ENCODE assay signal across 8 cellular contexts in the genomic region with DNA sequence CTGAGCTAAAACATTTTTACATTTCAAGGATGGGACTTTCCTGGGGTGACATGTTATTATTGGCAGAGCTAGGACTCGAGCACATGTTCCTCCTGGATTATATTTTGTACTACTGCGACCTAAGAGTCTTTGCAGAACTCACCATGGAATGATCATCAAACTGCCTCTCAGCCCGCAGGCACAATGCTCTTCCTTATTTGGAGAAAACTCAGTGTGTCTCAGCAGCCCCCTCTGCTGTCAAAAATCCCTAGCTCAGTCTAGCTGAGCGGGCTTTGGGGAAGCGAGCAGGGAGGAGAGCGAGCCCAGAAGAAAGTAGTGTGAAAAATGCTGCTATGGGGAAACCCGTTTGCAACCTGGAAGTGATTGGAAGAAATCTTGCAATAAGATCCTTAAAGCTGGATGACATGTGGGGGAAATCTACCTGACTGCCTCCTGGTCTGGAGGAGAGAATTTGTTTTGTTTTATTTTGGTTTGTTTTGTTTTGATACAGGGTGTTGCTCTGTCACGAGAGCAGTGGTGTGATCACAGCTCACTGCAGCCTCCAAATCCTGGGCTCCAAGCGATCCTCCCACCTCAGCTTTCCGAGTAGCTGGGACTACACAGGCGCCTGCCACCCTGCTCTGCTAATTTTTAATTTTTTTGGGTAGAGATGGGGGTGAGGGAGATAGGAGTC.
DNase-seq lines count a peak whose midpoint lies in the region; ATAC-seq and TF ChIP-seq lines count a peak whose summit lies in the region.

No MANE protein-coding gene starts in this region.

- H3K27ac Mint-ChIP-seq in activated CD4-positive, alpha-beta T cell treated with anti-CD3 and anti-CD28 coated beads, Interleukin-2, amount 10 ng/mL, durations not matched to agents 7 days and 5 days: no peak overlapping the region

- H3K9me3 Mint-ChIP-seq in activated CD4-positive, alpha-beta T cell treated with anti-CD3 and anti-CD28 coated beads, Interleukin-2, amount 10 ng/mL, durations not matched to agents 7 days and 5 days: no peaks in the 10 kb centered on the region

- H3K27ac ChIP-seq in dorsolateral prefrontal cortex: no peak overlapping the region
- no peak overlapping the region for H3K27ac ChIP-seq in lower lobe of right lung

- no peak overlapping the region for H3K4me3 Mint-ChIP-seq in activated CD4-positive, alpha-beta T cell treated with anti-CD3 and anti-CD28 coated beads, Interleukin-2, amount 10 ng/mL, durations not matched to agents 7 days and 5 days

- peak overlapping the region in 12 of 59 donors; percentile 4 to 31 (median 13) for H3K4me3 ChIP-seq in dorsolateral prefrontal cortex
- no peak overlapping the region for H3K4me3 ChIP-seq in lower lobe of right lung

- CTCF ChIA-PET in activated CD4-positive, alpha-beta T cell treated with anti-CD3 and anti-CD28 coated beads, Interleukin-2, amount 10 ng/mL, durations not matched to agents 7 days and 5 days (lab: Charles Lee): interaction anchor here (0.6 to 1.8 kb wide), 14 partner anchors 14 to 185 kb away, joined by 3 to 7 read pairs (median 3); a partner anchor contains a TSS

- POLR2A ChIA-PET in activated CD4-positive, alpha-beta T cell treated with anti-CD3 and anti-CD28 coated beads, Interleukin-2, amount 10 ng/mL, durations not matched to agents 7 days and 5 days (lab: Charles Lee): interaction anchor here (0.6 kb wide), 1 partner anchor 90 kb away, joined by 4 read pairs; a partner anchor contains a TSS

- DNase-seq in AG20443 (ENCODE audit: low spot score) (peak; percentile 92), NCI-H526 (lab: John Stamatoyannopoulos, UW) (peak; percentile 92 to 94), dorsolateral prefrontal cortex (peak; percentile 46 to 90 (median 82)), lower lobe of right lung (peak; percentile 83)
- peak; percentile 88 for DNase-seq in activated CD4-positive, alpha-beta T cell treated with anti-CD3 and anti-CD28 coated beads, Interleukin-2, amount 10 ng/mL, durations not matched to agents 7 days and 5 days
- DNase-seq in stimulated activated CD4-positive, alpha-beta T cell treated with anti-CD3 and anti-CD28 coated beads, TNF-alpha, amount 100 ng/mL, for 4 hours (ENCODE audit: low read depth in 3 of 3): peak; percentile 43 to 58 (median 53)

- H3K36me3 ChIP-seq in lower lobe of right lung: no peaks in the 10 kb centered on the region

- H3K36me3 Mint-ChIP-seq in activated CD4-positive, alpha-beta T cell treated with anti-CD3 and anti-CD28 coated beads, Interleukin-2, amount 10 ng/mL, durations not matched to agents 7 days and 5 days (ENCODE audit: low read depth): no peaks in the 10 kb centered on the region

- ATAC-seq in GM19043 (IDR thresholded peaks at IDR 0.05; ENCODE audit: low read depth, unreplicated experiment): peak; percentile 89
- ATAC-seq in HG03460 (IDR thresholded peaks at IDR 0.05; ENCODE audit: unreplicated experiment): peak; percentile 93
- peak; percentile 97 to 99 for ATAC-seq in lower lobe of right lung

- H3K27me3 Mint-ChIP-seq in activated CD4-positive, alpha-beta T cell treated with anti-CD3 and anti-CD28 coated beads, Interleukin-2, amount 10 ng/mL, durations not matched to agents 7 days and 5 days: peaks cover 16% of the 10 kb centered on the region

- intact Hi-C loops in dorsolateral prefrontal cortex (cut with DNase I) (loop anchor here (2.0 to 5.0 kb wide), 3 partner anchors 92 to 128 kb away; a partner anchor contains a TSS), lower lobe of right lung (cut with DNase I) (no loop called here)

- H3K4me1 Mint-ChIP-seq in activated CD4-positive, alpha-beta T cell treated with anti-CD3 and anti-CD28 coated beads, Interleukin-2, amount 10 ng/mL, durations not matched to agents 7 days and 5 days: peaks cover 6% of the 10 kb centered on the region

- no peaks in the 10 kb centered on the region for H3K4me1 ChIP-seq in lower lobe of right lung

- TF ChIP-seq CTCF in dorsolateral prefrontal cortex (IDR thresholded peaks at IDR 0.05 in 54 of 56, conservative IDR thresholded peaks at IDR 0.05 in 2 of 56; ENCODE audit: low read depth in 1 of 56, partially characterized antibody in 56 of 56) (peak; percentile 68 to 95 (median 87)), lower lobe of right lung (IDR thresholded peaks at IDR 0.05) (peak; percentile 91)

- H3K27me3 ChIP-seq in dorsolateral prefrontal cortex (peaks cover 0 to 45% (median 0%) of the 10 kb centered on the region in 45 donors), lower lobe of right lung (ENCODE audit: low read depth) (no peaks in the 10 kb centered on the region)

- H3K9me3 ChIP-seq in lower lobe of right lung: no peaks in the 10 kb centered on the region
